23 cellular contexts compared by ENCODE assay signal in genomic region chr7:44051611-44052220, GRCh38. TPM values are rescaled to one million over a fixed set of nuclear protein-coding genes. Genes with fewer than 3 reads are reported as not detected.
A peak's percentile ranks its signal among the peaks of the same experiment; 100 is the strongest.
DNase-seq lines count a peak whose midpoint lies in the region; ATAC-seq and TF ChIP-seq lines count a peak whose summit lies in the region.
"Had no signal": no experiment of that assay in that cellular context is flagged by ENCODE, and none has a peak within 500 bp of the region (broad histone marks: within the 10 kb centered on the region; RNA-seq: fewer than 3 reads in every experiment).

No MANE protein-coding gene starts in this region.

- WGBS in sigmoid colon, 2 donors, result 96 to 99% methylated on average over 5 of the region's 5 CpGs

- peaks cover 50% of the 10 kb centered on the region for H3K4me1 ChIP-seq in left ventricle myocardium inferior
- peaks cover 0 to 21% (median 6%) of the 10 kb centered on the region in 4 donors for H3K4me1 ChIP-seq in sigmoid colon

- no peak overlapping the region for H3K4me3 ChIP-seq in left ventricle myocardium inferior
- H3K4me3 ChIP-seq in sigmoid colon, result no peak overlapping the region
- H3K4me3 ChIP-seq in brain microvascular endothelial cell (ENCODE audit: low read depth, low read length), result no peak overlapping the region
- H3K4me3 ChIP-seq: esophagus muscularis mucosa had no signal

- TF ChIP-seq POLR2A in sigmoid colon (IDR thresholded peaks at IDR 0.05), result no peak

- no peaks in the 10 kb centered on the region for H3K9me3 Mint-ChIP-seq in activated T-cell treated with anti-CD3 and anti-CD28 coated beads, Interleukin-2, amount 50 U/mL, for 72 hours
- H3K9me3 Mint-ChIP-seq: HFFc6 had no signal

- H3K36me3 Mint-ChIP-seq in activated T-cell treated with anti-CD3 and anti-CD28 coated beads, Interleukin-2, amount 50 U/mL, for 72 hours (ENCODE audit: insufficient read depth in 2 of 2), result peaks cover 10 to 30% of the 10 kb centered on the region in 2 donors

- H3K9me3 ChIP-seq in left ventricle myocardium inferior (replicated peaks), result no peaks in the 10 kb centered on the region
- no peaks in the 10 kb centered on the region for H3K9me3 ChIP-seq in sigmoid colon
- H3K9me3 ChIP-seq: esophagus muscularis mucosa had no signal

- H3K27ac Mint-ChIP-seq in activated T-cell treated with anti-CD3 and anti-CD28 coated beads, Interleukin-2, amount 50 U/mL, for 72 hours, result peak overlapping the region; percentile 69
- H3K27ac Mint-ChIP-seq: HFFc6, mesothelial cell of epicardium had no signal

- peaks cover 54% of the 10 kb centered on the region for H3K4me1 Mint-ChIP-seq in activated T-cell treated with anti-CD3 and anti-CD28 coated beads, Interleukin-2, amount 50 U/mL, for 72 hours (ENCODE audit: low read depth)
- H3K4me1 Mint-ChIP-seq: mesothelial cell of epicardium had no signal

- intact Hi-C loops in left ventricle myocardium inferior (cut with micrococcal nuclease), result no loop called here
- intact Hi-C loops in left ventricle myocardium superior (cut with micrococcal nuclease), result no loop called here
- intact Hi-C loops in sigmoid colon (cut with DNase I), result no loop called here

- TF ChIP-seq EP300 in sigmoid colon (IDR thresholded peaks at IDR 0.05), result no peak

- no peaks in the 10 kb centered on the region for H3K27me3 ChIP-seq in left ventricle myocardium inferior (ENCODE audit: low read depth)
- no peaks in the 10 kb centered on the region for H3K27me3 ChIP-seq in sigmoid colon
- no peaks in the 10 kb centered on the region for H3K27me3 ChIP-seq in brain microvascular endothelial cell (replicated peaks)
- H3K27me3 ChIP-seq: esophagus muscularis mucosa had no signal

- peak overlapping the region; percentile 53 for H3K27ac ChIP-seq in left ventricle myocardium inferior (replicated peaks)
- no peak overlapping the region for H3K27ac ChIP-seq in sigmoid colon
- no peak overlapping the region for H3K27ac ChIP-seq in brain microvascular endothelial cell
- H3K27ac ChIP-seq: esophagus muscularis mucosa had no signal

- ATAC-seq in left ventricle myocardium superior, result no peak
- peak in 1 of 2 donors; percentile 21 for ATAC-seq in activated T-cell treated with anti-CD3 and anti-CD28 coated beads, Interleukin-2, amount 50 U/mL, for 72 hours (replicated peaks in 1 of 2)
- ATAC-seq in left lobe of liver, result no peak
- no peak for ATAC-seq in HG03439 (IDR thresholded peaks at IDR 0.05; ENCODE audit: unreplicated experiment)
- ATAC-seq: left cardiac atrium had no signal

- TF ChIP-seq CTCF in left ventricle myocardium inferior (IDR thresholded peaks at IDR 0.05; ENCODE audit: borderline replicate concordance) (no peak), sigmoid colon (IDR thresholded peaks at IDR 0.05) (no peak), brain microvascular endothelial cell (IDR thresholded peaks at IDR 0.05; ENCODE audit: low read depth, low read length, missing control alignments) (no peak)

- in situ Hi-C loops in brain microvascular endothelial cell (cut with HindIII; ENCODE audit: low pct_ligation_motif_present, low sequenced_read_pairs), result no loop called here

- H3K36me3 ChIP-seq in left ventricle myocardium inferior (peaks cover 56% of the 10 kb centered on the region), sigmoid colon (peaks cover 23 to 83% (median 46%) of the 10 kb centered on the region in 4 donors), brain microvascular endothelial cell (replicated peaks) (peaks cover 50% of the 10 kb centered on the region)

- no peaks in the 10 kb centered on the region for H3K27me3 Mint-ChIP-seq in activated T-cell treated with anti-CD3 and anti-CD28 coated beads, Interleukin-2, amount 50 U/mL, for 72 hours (ENCODE audit: low read depth)

- DNase-seq in left ventricle myocardium inferior (no peak), left ventricle myocardium superior (no peak), left lobe of liver (ENCODE audit: low spot score) (peak; percentile 27), ureter (ENCODE audit: low spot score) (peak; percentile 24), sigmoid colon (no peak), brain microvascular endothelial cell (no peak)
- DNase-seq in activated T-cell treated with anti-CD3 and anti-CD28 coated beads, Interleukin-2, amount 50 U/mL, for 72 hours, result no peak
- DNase-seq: activated CD4-positive, alpha-beta T cell treated with anti-CD3 and anti-CD28 coated beads for 48 hours; amygdala; caudate nucleus; HFFc6; Kasumi-1; left cardiac atrium; NCI-H1048; NCI-H2081; NCI-H524; stimulated activated CD4-positive, alpha-beta T cell treated with anti-CD3 and anti-CD28 coated beads, Interleukin-12 subunit alpha, Interleukin-12 subunit beta, amount 100 ng/mL, for 4 hours; stimulated activated CD8-positive, alpha-beta memory T cell treated with anti-CD3 and anti-CD28 coated beads, Interleukin-4, amount 100 ng/mL, for 48 hours had no signal

- H3K4me3 Mint-ChIP-seq in activated T-cell treated with anti-CD3 and anti-CD28 coated beads, Interleukin-2, amount 50 U/mL, for 72 hours, result no peak overlapping the region
- H3K4me3 Mint-ChIP-seq: HFFc6, mesothelial cell of epicardium had no signal

RNA-seq across cellular contexts. Expression of gene DBNL, which starts 7.2 kb away (rescaled TPM):
- total RNA-seq in left ventricle myocardium inferior (33.1 TPM), left ventricle myocardium superior (31.2 TPM), left lobe of liver (38.9 TPM), ureter (107 TPM), sigmoid colon (100 to 1,000 TPM in 1 of 4 donors, 10 to 100 TPM in 3; 76.7 to 124 (median 86.6) TPM)
- total RNA-seq in activated T-cell treated with anti-CD3 and anti-CD28 coated beads, Interleukin-2, amount 50 U/mL, for 72 hours, result 10 to 100 TPM; 57.8 to 58.8 TPM
- polyA plus RNA-seq in sigmoid colon, result 100 to 1,000 TPM in 2 of 3 donors, 10 to 100 TPM in 1; 91.9 to 149 (median 102) TPM

RNA-seq across cellular contexts. Expression of gene PGAM2, which starts 13.7 kb away (rescaled TPM):
- total RNA-seq in left ventricle myocardium inferior (671 TPM), left ventricle myocardium superior (967 TPM), left lobe of liver (not detected), ureter (0.62 TPM), sigmoid colon (1 to 10 TPM in 2 of 4 donors, under 1 TPM in 2; 0.71 to 2.1 (median 1.1) TPM)
- 1 to 10 TPM; 1.2 to 1.7 TPM for total RNA-seq in activated T-cell treated with anti-CD3 and anti-CD28 coated beads, Interleukin-2, amount 50 U/mL, for 72 hours
- polyA plus RNA-seq in sigmoid colon, result 1 to 10 TPM in 2 of 3 donors, not detected in 1; 1.2 to 3.0 TPM
- total RNA-seq: glomerular endothelial cell, HT1080 had no signal

RNA-seq across cellular contexts. Expression of gene POLM, which starts 30.6 kb away (rescaled TPM):
- 12.4 TPM for total RNA-seq in left ventricle myocardium inferior
- total RNA-seq in left ventricle myocardium superior, result 17.6 TPM
- 10 to 100 TPM; 40.2 to 46.0 TPM for total RNA-seq in activated T-cell treated with anti-CD3 and anti-CD28 coated beads, Interleukin-2, amount 50 U/mL, for 72 hours
- 21.0 TPM for total RNA-seq in left lobe of liver
- total RNA-seq in ureter, result 46.5 TPM
- 10 to 100 TPM; 17.5 to 39.9 (median 24.8) TPM for total RNA-seq in sigmoid colon
- 10 to 100 TPM in 1 of 3 donors, 1 to 10 TPM in 2; 5.5 to 23.4 (median 9.6) TPM for polyA plus RNA-seq in sigmoid colon

RNA-seq across cellular contexts. Expression of gene AEBP1, which starts 52.4 kb away (rescaled TPM):
- 20.5 TPM for total RNA-seq in left ventricle myocardium inferior
- 18.4 TPM for total RNA-seq in left ventricle myocardium superior
- total RNA-seq in activated T-cell treated with anti-CD3 and anti-CD28 coated beads, Interleukin-2, amount 50 U/mL, for 72 hours, result 10 to 100 TPM; 18.1 to 18.4 TPM
- 9.4 TPM for total RNA-seq in left lobe of liver
- total RNA-seq in ureter, result 131 TPM
- 100 to 1,000 TPM in 2 of 4 donors, 10 to 100 TPM in 2; 74.6 to 182 (median 128) TPM for total RNA-seq in sigmoid colon
- 10 to 100 TPM in 2 of 3 donors, 1 to 10 TPM in 1; 2.5 to 37.7 (median 12.0) TPM for polyA plus RNA-seq in sigmoid colon
- total RNA-seq: HT1080 had no signal

RNA-seq across cellular contexts. Expression of gene SPDYE1, which starts 54.0 kb away (rescaled TPM):
- total RNA-seq in left ventricle myocardium inferior (not detected), left ventricle myocardium superior (not detected), left lobe of liver (not detected), ureter (not detected), sigmoid colon (not detected)
- total RNA-seq in activated T-cell treated with anti-CD3 and anti-CD28 coated beads, Interleukin-2, amount 50 U/mL, for 72 hours, result not detected
- polyA plus RNA-seq in sigmoid colon, result not detected
- total RNA-seq: glomerular endothelial cell, HFFc6, HT1080, left cardiac atrium, mesothelial cell of epicardium had no signal

Comparison
In these comparisons a context has a peak if more than half of its experiments do, and no peak if none do; other contexts are left out.
1. DNase-seq: peak in left lobe of liver (single experiment) and ureter (single experiment); none in left ventricle myocardium inferior (single experiment), left ventricle myocardium superior (single experiment), activated T-cell treated with anti-CD3 and anti-CD28 coated beads, Interleukin-2, amount 50 U/mL, for 72 hours (0 of 2), sigmoid colon (single experiment) and brain microvascular endothelial cell (single experiment).
2. RNA of gene PGAM2, which starts 13.7 kb away (total RNA-seq): 967 TPM in left ventricle myocardium superior (single experiment) and 671 TPM in left ventricle myocardium inferior (single experiment); 1.2 to 1.7 TPM in activated T-cell treated with anti-CD3 and anti-CD28 coated beads, Interleukin-2, amount 50 U/mL, for 72 hours, 0.71 to 2.1 TPM in sigmoid colon, 0.62 TPM in ureter (single experiment) and not detected in left lobe of liver (single experiment); every median in the first group is over 100 times any median in the second.